Comparison of ENCODE assay signal across 27 cellular contexts in the genomic region with DNA sequence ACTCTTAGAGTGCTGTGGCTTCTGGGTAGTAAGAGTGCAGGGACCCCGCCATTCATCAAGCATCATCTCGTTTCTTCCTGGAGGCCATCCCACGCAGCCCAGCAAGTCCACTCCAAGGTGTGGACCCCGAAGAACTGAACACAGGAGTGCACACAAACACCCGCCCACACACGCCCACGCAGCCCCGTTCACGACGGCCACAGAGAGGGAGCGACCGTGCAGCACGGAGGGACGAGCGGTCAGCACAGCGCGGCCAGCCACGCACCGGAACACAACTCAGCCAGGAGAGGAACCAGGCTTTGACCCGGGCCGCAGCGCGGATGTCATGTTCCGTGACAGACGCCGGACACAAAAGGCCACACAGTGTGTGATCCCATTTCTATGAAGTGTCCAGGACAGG.
"Had no signal": no experiment of that assay in that cellular context is flagged by ENCODE, and none has a peak within 500 bp of the region (broad histone marks: within the 10 kb centered on the region; RNA-seq: fewer than 3 reads in every experiment).

No MANE protein-coding gene starts in this region.

- H3K4me1 Mint-ChIP-seq: activated CD4-positive, alpha-beta T cell treated with anti-CD3 and anti-CD28 coated beads, Interleukin-2, amount 10 ng/mL, durations not matched to agents 7 days and 5 days; activated T-helper 17 cell treated with anti-CD3 and anti-CD28 coated beads, Interleukin-2, amount 50 U/mL, for 72 hours; central memory CD8-positive, alpha-beta T cell; endodermal cell; WTC11 had no signal

- H3K27ac ChIP-seq: brain microvascular endothelial cell, coronary artery, dorsolateral prefrontal cortex had no signal

- DNase-seq: activated CD4-positive, alpha-beta T cell treated with anti-CD3 and anti-CD28 coated beads for 1 hour; activated CD4-positive, alpha-beta T cell treated with anti-CD3 and anti-CD28 coated beads, Interleukin-2, amount 10 ng/mL, durations not matched to agents 7 days and 5 days; activated CD4-positive, alpha-beta T cell treated with anti-CD3 and anti-CD28 coated beads, Interleukin-2, amount 50 U/mL, for 48 hours; activated CD8-positive, alpha-beta memory T cell treated with anti-CD3 and anti-CD28 coated beads for 24 hours; activated CD8-positive, alpha-beta T cell treated with anti-CD3 and anti-CD28 coated beads for 36 hours; activated effector memory CD4-positive, alpha-beta T cell treated with Interleukin-2 at 50 U/mL for 16 hours; activated gamma-delta T cell treated with Interleukin-2 at 50 U/mL for 16 hours; activated naive CD4-positive, alpha-beta T cell treated with anti-CD3 and anti-CD28 coated beads, Interleukin-2, amount 50 U/mL, for 16 hours; activated naive CD4-positive, alpha-beta T cell treated with Interleukin-2 at 50 U/mL for 16 hours; activated T-cell treated with anti-CD3 and anti-CD28 coated beads, Interleukin-2, amount 50 U/mL, for 4 hours; amniotic stem cell; brain microvascular endothelial cell; dorsolateral prefrontal cortex; effector memory CD4-positive, alpha-beta T cell; endodermal cell; foreskin fibroblast; head of caudate nucleus; T-helper 2 cell had no signal

- FAIRE-seq: astrocyte, frontal cortex had no signal

- H3K27me3 Mint-ChIP-seq: activated CD4-positive, alpha-beta T cell treated with anti-CD3 and anti-CD28 coated beads, Interleukin-2, amount 10 ng/mL, durations not matched to agents 7 days and 5 days; activated CD8-positive, alpha-beta T cell treated with anti-CD3 and anti-CD28 coated beads for 36 hours; activated naive CD8-positive, alpha-beta T cell; activated T-helper 17 cell treated with anti-CD3 and anti-CD28 coated beads, Interleukin-2, amount 50 U/mL, for 72 hours; central memory CD8-positive, alpha-beta T cell; dendritic cell treated with granulocyte-macrophage colony-stimulating factor and Interleukin-4, amounts not matched to agents 40 ng/mL and 50 ng/mL, for 4 days had no signal

- H3K4me3 ChIP-seq: coronary artery, dorsolateral prefrontal cortex had no signal

- H3K27ac Mint-ChIP-seq: activated CD4-positive, alpha-beta T cell treated with anti-CD3 and anti-CD28 coated beads, Interleukin-2, amount 10 ng/mL, durations not matched to agents 7 days and 5 days; activated CD8-positive, alpha-beta T cell treated with anti-CD3 and anti-CD28 coated beads for 36 hours; activated naive CD8-positive, alpha-beta T cell; activated T-helper 17 cell treated with anti-CD3 and anti-CD28 coated beads, Interleukin-2, amount 50 U/mL, for 72 hours; dendritic cell treated with granulocyte-macrophage colony-stimulating factor and Interleukin-4, amounts not matched to agents 40 ng/mL and 50 ng/mL, for 4 days; endodermal cell; WTC11 had no signal

- ATAC-seq: activated CD8-positive, alpha-beta T cell treated with anti-CD3 and anti-CD28 coated beads for 36 hours; activated T-cell treated with anti-CD3 and anti-CD28 coated beads, Interleukin-2, amount 50 U/mL, for 4 hours; activated T-helper 17 cell treated with anti-CD3 and anti-CD28 coated beads, Interleukin-2, amount 50 U/mL, for 72 hours; esophagus mucosa; WTC11 had no signal

- H3K27me3 ChIP-seq: brain microvascular endothelial cell, dorsolateral prefrontal cortex had no signal

- H3K36me3 ChIP-seq: brain microvascular endothelial cell had no signal

- H3K4me3 Mint-ChIP-seq: activated CD4-positive, alpha-beta T cell treated with anti-CD3 and anti-CD28 coated beads, Interleukin-2, amount 10 ng/mL, durations not matched to agents 7 days and 5 days; activated CD8-positive, alpha-beta T cell treated with anti-CD3 and anti-CD28 coated beads for 36 hours; activated naive CD8-positive, alpha-beta T cell; activated T-cell treated with anti-CD3 and anti-CD28 coated beads, Interleukin-2, amount 50 U/mL, for 4 hours; activated T-helper 17 cell treated with anti-CD3 and anti-CD28 coated beads, Interleukin-2, amount 50 U/mL, for 72 hours; central memory CD8-positive, alpha-beta T cell; dendritic cell treated with granulocyte-macrophage colony-stimulating factor and Interleukin-4, amounts not matched to agents 40 ng/mL and 50 ng/mL, for 4 days; endodermal cell; WTC11 had no signal

- H3K9me3 Mint-ChIP-seq: activated CD4-positive, alpha-beta T cell treated with anti-CD3 and anti-CD28 coated beads, Interleukin-2, amount 10 ng/mL, durations not matched to agents 7 days and 5 days; activated T-cell treated with anti-CD3 and anti-CD28 coated beads, Interleukin-2, amount 50 U/mL, for 4 hours; activated T-helper 17 cell treated with anti-CD3 and anti-CD28 coated beads, Interleukin-2, amount 50 U/mL, for 72 hours; central memory CD8-positive, alpha-beta T cell; dendritic cell treated with granulocyte-macrophage colony-stimulating factor and Interleukin-4, amounts not matched to agents 40 ng/mL and 50 ng/mL, for 4 days had no signal
